8 cellular contexts compared by ENCODE assay signal in genomic region chr13:48078251-48078656, GRCh38. TPM values are rescaled to one million over a fixed set of nuclear protein-coding genes. Genes with fewer than 3 reads are reported as not detected.
A peak's percentile ranks its signal among the peaks of the same experiment; 100 is the strongest.
DNase-seq lines count a peak whose midpoint lies in the region; ATAC-seq and TF ChIP-seq lines count a peak whose summit lies in the region.

No MANE protein-coding gene starts in this region.

- ATAC-seq in HG02642 (IDR thresholded peaks at IDR 0.05; ENCODE audit: poor library complexity, unreplicated experiment) (peak; percentile 96), Right ventricle myocardium superior (ENCODE audit: poor library complexity) (no peak)

- H3K4me3 ChIP-seq in epithelial cell of proximal tubule (ENCODE audit: low read depth, low read length): no peak overlapping the region

- intact Hi-C loops in Right ventricle myocardium superior (cut with DNase I): no loop called here

- DNase-seq in stimulated activated CD4-positive, alpha-beta T cell treated with anti-CD3 and anti-CD28 coated beads, Interleukin-15, amount 100 ng/mL, for 24 hours: peak; percentile 5
- DNase-seq in stimulated activated CD4-positive, alpha-beta T cell treated with anti-CD3 and anti-CD28 coated beads, Interleukin-4, amount 100 ng/mL, for 24 hours: no peak
- DNase-seq in NCI-H2171 (lab: John Stamatoyannopoulos, UW) (peak; percentile 4), epithelial cell of proximal tubule (ENCODE audit: low read depth) (peak; percentile 4), C1 segment of cervical spinal cord (lab: John Stamatoyannopoulos, UW) (no peak), Right ventricle myocardium superior (no peak)
- DNase-seq in stimulated activated CD4-positive, alpha-beta T cell treated with anti-CD3 and anti-CD28 coated beads, Interleukin-2, amount 100 ng/mL, for 24 hours: no peak

- peak; percentile 68 for TF ChIP-seq CTCF in epithelial cell of proximal tubule (conservative IDR thresholded peaks at IDR 0.05; ENCODE audit: low read depth, low read length)

RNA-seq across cellular contexts. Expression of gene MED4, which starts 16.6 kb away (rescaled TPM):
- total RNA-seq in epithelial cell of proximal tubule (28.1 and 30.0 TPM in 2 replicates), Right ventricle myocardium superior (40.8 TPM)

RNA-seq across cellular contexts. Expression of gene NUDT15, which starts 40.7 kb away (rescaled TPM):
- 32.3 and 47.0 TPM in 2 replicates for total RNA-seq in epithelial cell of proximal tubule
- 12.5 TPM for total RNA-seq in Right ventricle myocardium superior

Comparison
In these comparisons a context has a peak if more than half of its experiments do, and no peak if none do; other contexts are left out.
1. DNase-seq: peak in stimulated activated CD4-positive, alpha-beta T cell treated with anti-CD3 and anti-CD28 coated beads, Interleukin-15, amount 100 ng/mL, for 24 hours (single experiment), NCI-H2171 (single experiment) and epithelial cell of proximal tubule (single experiment); none in stimulated activated CD4-positive, alpha-beta T cell treated with anti-CD3 and anti-CD28 coated beads, Interleukin-4, amount 100 ng/mL, for 24 hours (single experiment), C1 segment of cervical spinal cord (0 of 14), stimulated activated CD4-positive, alpha-beta T cell treated with anti-CD3 and anti-CD28 coated beads, Interleukin-2, amount 100 ng/mL, for 24 hours (0 of 2) and Right ventricle myocardium superior (single experiment).